Comparison of ENCODE assay signal across 17 cellular contexts in genomic region chr9:1173986-1174385, GRCh38.
"Had no signal": no experiment of that assay in that cellular context is flagged by ENCODE, and none has a peak within 500 bp of the region (broad histone marks: within the 10 kb centered on the region; RNA-seq: fewer than 3 reads in every experiment).

No MANE protein-coding gene starts in this region.

- H3K4me3 ChIP-seq: coronary artery, ovary, psoas muscle, skin epidermis, tibial artery, vagina had no signal

- DNase-seq: activated CD4-positive, alpha-beta T cell treated with anti-CD3 and anti-CD28 coated beads, Interleukin-2, amount 50 U/mL, for 1 hour; activated CD8-positive, alpha-beta memory T cell treated with anti-CD3 and anti-CD28 coated beads, Interleukin-2, amount 50 U/mL, for 4 hours; activated effector memory CD4-positive, alpha-beta T cell treated with Interleukin-2 at 50 U/mL for 16 hours; activated naive CD4-positive, alpha-beta T cell treated with anti-CD3 and anti-CD28 coated beads, Interleukin-2, amount 50 U/mL, for 16 hours; activated T-cell treated with anti-CD3 and anti-CD28 coated beads, Interleukin-2, amount 50 U/mL, for 4 hours; aorta; naive B cell; ovary; psoas muscle; right cardiac atrium; stimulated activated naive CD8-positive, alpha-beta T cell treated with anti-CD3 and anti-CD28 coated beads, Interleukin-15, Interleukin-2, amounts not matched to agents 100 U/mL and 50 U/mL, for 24 hours; substantia nigra; tibial artery had no signal

- ATAC-seq: activated CD4-positive, CD25-positive, alpha-beta regulatory T cell treated with anti-CD3 and anti-CD28 coated beads, Interleukin-2, amount 50 U/mL, for 24 hours; activated T-cell treated with anti-CD3 and anti-CD28 coated beads, Interleukin-2, amount 50 U/mL, for 4 hours; psoas muscle; right cardiac atrium; stimulated activated naive CD8-positive, alpha-beta T cell treated with anti-CD3 and anti-CD28 coated beads, Interleukin-15, Interleukin-2, amounts not matched to agents 100 U/mL and 50 U/mL, for 24 hours had no signal
